In the genomic region with DNA sequence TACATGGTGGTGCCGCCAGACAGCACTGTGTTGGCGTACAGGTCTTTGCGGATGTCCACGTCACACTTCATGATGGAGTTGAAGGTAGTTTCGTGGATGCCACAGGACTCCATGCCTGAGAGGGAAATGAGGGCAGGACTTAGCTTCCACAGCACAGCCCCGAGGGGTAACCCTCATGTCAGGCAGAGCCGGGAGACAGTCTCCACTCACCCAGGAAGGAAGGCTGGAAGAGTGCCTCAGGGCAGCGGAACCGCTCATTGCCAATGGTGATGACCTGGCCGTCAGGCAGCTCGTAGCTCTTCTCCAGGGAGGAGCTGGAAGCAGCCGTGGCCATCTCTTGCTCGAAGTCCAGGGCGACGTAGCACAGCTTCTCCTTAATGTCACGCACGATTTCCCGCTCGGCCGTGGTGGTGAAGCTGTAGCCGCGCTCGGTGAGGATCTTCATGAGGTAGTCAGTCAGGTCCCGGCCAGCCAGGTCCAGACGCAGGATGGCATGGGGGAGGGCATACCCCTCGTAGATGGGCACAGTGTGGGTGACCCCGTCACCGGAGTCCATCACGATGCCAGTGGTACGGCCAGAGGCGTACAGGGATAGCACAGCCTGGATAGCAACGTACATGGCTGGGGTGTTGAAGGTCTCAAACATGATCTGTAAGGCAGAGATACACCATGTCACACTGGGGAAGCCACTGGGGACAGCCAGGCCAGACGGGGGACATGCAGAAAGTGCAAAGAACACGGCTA, we compare ENCODE assay signal across 1 cellular context.
TF ChIP-seq lines count a peak whose summit lies in the region.

No MANE protein-coding gene starts in this region.

TF ChIP-seq in K562, 482 proteins besides CTCF, POLR2A, EP300 and RAD21 (continued from another document and continues in another):
- TF ChIP-seq, protein P1, sequence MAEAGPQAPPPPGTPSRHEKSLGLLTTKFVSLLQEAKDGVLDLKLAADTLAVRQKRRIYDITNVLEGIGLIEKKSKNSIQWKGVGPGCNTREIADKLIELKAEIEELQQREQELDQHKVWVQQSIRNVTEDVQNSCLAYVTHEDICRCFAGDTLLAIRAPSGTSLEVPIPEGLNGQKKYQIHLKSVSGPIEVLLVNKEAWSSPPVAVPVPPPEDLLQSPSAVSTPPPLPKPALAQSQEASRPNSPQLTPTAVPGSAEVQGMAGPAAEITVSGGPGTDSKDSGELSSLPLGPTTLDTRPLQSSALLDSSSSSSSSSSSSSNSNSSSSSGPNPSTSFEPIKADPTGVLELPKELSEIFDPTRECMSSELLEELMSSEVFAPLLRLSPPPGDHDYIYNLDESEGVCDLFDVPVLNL (CRISPR knock-in tag; IDR thresholded peaks at IDR 0.05; ENCODE audit: low read depth), result peak; percentile 72
- TF ChIP-seq MYNN (IDR thresholded peaks at IDR 0.05) (no peak), MYNN (CRISPR knock-in tag; IDR thresholded peaks at IDR 0.05) (no peak), SIX5 (IDR thresholded peaks at IDR 0.05; ENCODE audit: borderline replicate concordance in 1 of 2, insufficient read depth in 1 of 2, low read depth in 1 of 2, low read length in 2 of 2) (no peak), SRSF7 (optimal IDR thresholded peaks at IDR 0.05; ENCODE audit: low read depth, low read length) (no peak), HNRNPH1 (optimal IDR thresholded peaks at IDR 0.05; ENCODE audit: low read depth, low read length) (no peak), HES1 (IDR thresholded peaks at IDR 0.05; ENCODE audit: low read depth) (no peak), ZNF518B (CRISPR knock-in tag; IDR thresholded peaks at IDR 0.05) (no peak), TFAP4 (CRISPR knock-in tag; IDR thresholded peaks at IDR 0.05; ENCODE audit: borderline replicate concordance) (0 out of 2 replicates have a peak, but pooled peaks have one; percentile 31), CHCHD3 (CRISPR knock-in tag; IDR thresholded peaks at IDR 0.05) (no peak), SIN3B (IDR thresholded peaks at IDR 0.05; ENCODE audit: low read depth) (no peak), RBM14 (IDR thresholded peaks at IDR 0.05; ENCODE audit: borderline replicate concordance, insufficient read depth, low read depth, low read length) (peak; percentile 91; the same call in 1 of the 2 replicates), ZNF184 (CRISPR knock-in tag; IDR thresholded peaks at IDR 0.05) (no peak), MED1 (CRISPR knock-in tag; IDR thresholded peaks at IDR 0.05; ENCODE audit: borderline replicate concordance) (peak; percentile 12; the same call in 1 of the 2 replicates), TGIF2 (CRISPR knock-in tag; IDR thresholded peaks at IDR 0.05) (0 out of 2 replicates have a peak, but pooled peaks have one; percentile 61), KLF10 (CRISPR knock-in tag; IDR thresholded peaks at IDR 0.05) (peak; percentile 48; the same call in 1 of the 2 replicates), HDGF (IDR thresholded peaks at IDR 0.05) (0 out of 2 replicates have a peak, but pooled peaks have one; percentile 5), ZNF444 (CRISPR knock-in tag; IDR thresholded peaks at IDR 0.05) (no peak), MCM3 (IDR thresholded peaks at IDR 0.05) (no peak), LCOR (CRISPR knock-in tag; IDR thresholded peaks at IDR 0.05) (peak; percentile 72), EP400 (IDR thresholded peaks at IDR 0.05) (no peak), ELF4 (CRISPR knock-in tag; IDR thresholded peaks at IDR 0.05) (peak; percentile 56; the same call in 1 of the 2 replicates), ATF4 (CRISPR knock-in tag; IDR thresholded peaks at IDR 0.05) (0 out of 2 replicates have a peak, but pooled peaks have one; percentile 9), MAZ (CRISPR knock-in tag; conservative IDR thresholded peaks at IDR 0.05 in 1 of 2, IDR thresholded peaks at IDR 0.05 in 1 of 2) (peak in 1 of 2 experiments; percentile 58; a peak in 1 of 4 replicates), RUNX1 (IDR thresholded peaks at IDR 0.05; ENCODE audit: low read depth) (0 out of 2 replicates have a peak, but pooled peaks have one; percentile 27), SMAD3 (CRISPR knock-in tag; conservative IDR thresholded peaks at IDR 0.05) (peak; percentile 74; the same call in 1 of the 2 replicates), NFIX (CRISPR knock-in tag; IDR thresholded peaks at IDR 0.05; ENCODE audit: low read depth) (no peak), FOXM1 (IDR thresholded peaks at IDR 0.05; ENCODE audit: low read depth) (no peak), FOXM1 (CRISPR knock-in tag; IDR thresholded peaks at IDR 0.05; ENCODE audit: low read depth) (peak; percentile 82), RBFOX2 (IDR thresholded peaks at IDR 0.05; ENCODE audit: low read depth, low read length) (peak; percentile 92), THRB (CRISPR knock-in tag; conservative IDR thresholded peaks at IDR 0.05) (peak; percentile 87; the same call in 1 of the 2 replicates), HMG20B (CRISPR knock-in tag; IDR thresholded peaks at IDR 0.05) (no peak), ZNF785 (CRISPR knock-in tag; IDR thresholded peaks at IDR 0.05) (no peak), PRPF4 (IDR thresholded peaks at IDR 0.05; ENCODE audit: insufficient read depth, low read depth, low read length, poor library complexity, severe bottlenecking) (peak; percentile 93), ZFX (CRISPR knock-in tag; IDR thresholded peaks at IDR 0.05) (0 out of 2 replicates have a peak, but pooled peaks have one; percentile 5), HDAC2 (IDR thresholded peaks at IDR 0.05) (no peak)
- TF ChIP-seq, protein P2, sequence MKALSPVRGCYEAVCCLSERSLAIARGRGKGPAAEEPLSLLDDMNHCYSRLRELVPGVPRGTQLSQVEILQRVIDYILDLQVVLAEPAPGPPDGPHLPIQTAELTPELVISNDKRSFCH (CRISPR knock-in tag; IDR thresholded peaks at IDR 0.05), result no peak
- TF ChIP-seq, protein P2 (tag; IDR thresholded peaks at IDR 0.05), result no peak
- TF ChIP-seq, protein P3, sequence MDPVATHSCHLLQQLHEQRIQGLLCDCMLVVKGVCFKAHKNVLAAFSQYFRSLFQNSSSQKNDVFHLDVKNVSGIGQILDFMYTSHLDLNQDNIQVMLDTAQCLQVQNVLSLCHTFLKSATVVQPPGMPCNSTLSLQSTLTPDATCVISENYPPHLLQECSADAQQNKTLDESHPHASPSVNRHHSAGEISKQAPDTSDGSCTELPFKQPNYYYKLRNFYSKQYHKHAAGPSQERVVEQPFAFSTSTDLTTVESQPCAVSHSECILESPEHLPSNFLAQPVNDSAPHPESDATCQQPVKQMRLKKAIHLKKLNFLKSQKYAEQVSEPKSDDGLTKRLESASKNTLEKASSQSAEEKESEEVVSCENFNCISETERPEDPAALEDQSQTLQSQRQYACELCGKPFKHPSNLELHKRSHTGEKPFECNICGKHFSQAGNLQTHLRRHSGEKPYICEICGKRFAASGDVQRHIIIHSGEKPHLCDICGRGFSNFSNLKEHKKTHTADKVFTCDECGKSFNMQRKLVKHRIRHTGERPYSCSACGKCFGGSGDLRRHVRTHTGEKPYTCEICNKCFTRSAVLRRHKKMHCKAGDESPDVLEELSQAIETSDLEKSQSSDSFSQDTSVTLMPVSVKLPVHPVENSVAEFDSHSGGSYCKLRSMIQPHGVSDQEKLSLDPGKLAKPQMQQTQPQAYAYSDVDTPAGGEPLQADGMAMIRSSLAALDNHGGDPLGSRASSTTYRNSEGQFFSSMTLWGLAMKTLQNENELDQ (CRISPR knock-in tag; IDR thresholded peaks at IDR 0.05; ENCODE audit: borderline replicate concordance), result peak; percentile 14; the same call in 1 of the 2 replicates
- TF ChIP-seq, protein P4, sequence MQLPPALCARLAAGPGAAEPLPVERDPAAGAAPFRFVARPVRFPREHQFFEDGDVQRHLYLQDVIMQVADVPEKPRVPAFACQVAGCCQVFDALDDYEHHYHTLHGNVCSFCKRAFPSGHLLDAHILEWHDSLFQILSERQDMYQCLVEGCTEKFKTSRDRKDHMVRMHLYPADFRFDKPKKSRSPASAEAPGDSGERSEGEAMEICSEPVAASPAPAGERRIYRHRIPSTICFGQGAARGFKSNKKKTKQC (CRISPR knock-in tag; IDR thresholded peaks at IDR 0.05), result peak; percentile 83; the same call in 1 of the 2 replicates
- TF ChIP-seq, protein P5, sequence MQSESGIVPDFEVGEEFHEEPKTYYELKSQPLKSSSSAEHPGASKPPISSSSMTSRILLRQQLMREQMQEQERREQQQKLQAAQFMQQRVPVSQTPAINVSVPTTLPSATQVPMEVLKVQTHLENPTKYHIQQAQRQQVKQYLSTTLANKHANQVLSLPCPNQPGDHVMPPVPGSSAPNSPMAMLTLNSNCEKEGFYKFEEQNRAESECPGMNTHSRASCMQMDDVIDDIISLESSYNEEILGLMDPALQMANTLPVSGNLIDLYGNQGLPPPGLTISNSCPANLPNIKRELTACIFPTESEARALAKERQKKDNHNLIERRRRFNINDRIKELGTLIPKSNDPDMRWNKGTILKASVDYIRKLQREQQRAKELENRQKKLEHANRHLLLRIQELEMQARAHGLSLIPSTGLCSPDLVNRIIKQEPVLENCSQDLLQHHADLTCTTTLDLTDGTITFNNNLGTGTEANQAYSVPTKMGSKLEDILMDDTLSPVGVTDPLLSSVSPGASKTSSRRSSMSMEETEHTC (IDR thresholded peaks at IDR 0.05), result no peak
- TF ChIP-seq, protein P6, sequence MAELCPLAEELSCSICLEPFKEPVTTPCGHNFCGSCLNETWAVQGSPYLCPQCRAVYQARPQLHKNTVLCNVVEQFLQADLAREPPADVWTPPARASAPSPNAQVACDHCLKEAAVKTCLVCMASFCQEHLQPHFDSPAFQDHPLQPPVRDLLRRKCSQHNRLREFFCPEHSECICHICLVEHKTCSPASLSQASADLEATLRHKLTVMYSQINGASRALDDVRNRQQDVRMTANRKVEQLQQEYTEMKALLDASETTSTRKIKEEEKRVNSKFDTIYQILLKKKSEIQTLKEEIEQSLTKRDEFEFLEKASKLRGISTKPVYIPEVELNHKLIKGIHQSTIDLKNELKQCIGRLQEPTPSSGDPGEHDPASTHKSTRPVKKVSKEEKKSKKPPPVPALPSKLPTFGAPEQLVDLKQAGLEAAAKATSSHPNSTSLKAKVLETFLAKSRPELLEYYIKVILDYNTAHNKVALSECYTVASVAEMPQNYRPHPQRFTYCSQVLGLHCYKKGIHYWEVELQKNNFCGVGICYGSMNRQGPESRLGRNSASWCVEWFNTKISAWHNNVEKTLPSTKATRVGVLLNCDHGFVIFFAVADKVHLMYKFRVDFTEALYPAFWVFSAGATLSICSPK (IDR thresholded peaks at IDR 0.05; ENCODE audit: borderline replicate concordance), result no peak
- TF ChIP-seq, protein P7, sequence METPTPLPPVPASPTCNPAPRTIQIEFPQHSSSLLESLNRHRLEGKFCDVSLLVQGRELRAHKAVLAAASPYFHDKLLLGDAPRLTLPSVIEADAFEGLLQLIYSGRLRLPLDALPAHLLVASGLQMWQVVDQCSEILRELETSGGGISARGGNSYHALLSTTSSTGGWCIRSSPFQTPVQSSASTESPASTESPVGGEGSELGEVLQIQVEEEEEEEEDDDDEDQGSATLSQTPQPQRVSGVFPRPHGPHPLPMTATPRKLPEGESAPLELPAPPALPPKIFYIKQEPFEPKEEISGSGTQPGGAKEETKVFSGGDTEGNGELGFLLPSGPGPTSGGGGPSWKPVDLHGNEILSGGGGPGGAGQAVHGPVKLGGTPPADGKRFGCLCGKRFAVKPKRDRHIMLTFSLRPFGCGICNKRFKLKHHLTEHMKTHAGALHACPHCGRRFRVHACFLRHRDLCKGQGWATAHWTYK (CRISPR knock-in tag; IDR thresholded peaks at IDR 0.05), result peak; percentile 85; the same call in 1 of the 2 replicates
